1 cellular context compared by ENCODE assay signal in the genomic region with DNA sequence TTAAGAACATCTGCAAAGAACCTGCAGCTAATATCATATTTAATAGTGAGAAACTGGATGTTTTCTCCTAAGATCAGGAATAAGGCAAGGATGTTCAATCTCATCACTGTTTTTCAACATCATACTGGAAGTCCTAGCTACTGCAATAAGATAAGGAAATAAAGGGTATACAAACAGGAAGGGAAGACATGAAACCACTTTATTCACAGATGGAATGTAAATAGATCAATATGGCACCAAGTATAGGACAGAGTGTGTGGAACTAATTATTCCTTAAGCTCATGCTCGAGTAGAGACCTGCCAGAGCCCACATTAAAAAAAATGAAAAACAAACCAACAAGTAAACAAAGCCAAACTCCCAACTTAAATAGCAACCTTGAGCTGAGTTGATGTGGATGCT.
A peak's percentile ranks its signal among the peaks of the same experiment; 100 is the strongest.
TF ChIP-seq lines count a peak whose summit lies in the region.

No MANE protein-coding gene starts in this region.

TF ChIP-seq in HepG2, 621 proteins besides CTCF, POLR2A, EP300 and RAD21 (continued from another document):
- TF ChIP-seq, protein P1, sequence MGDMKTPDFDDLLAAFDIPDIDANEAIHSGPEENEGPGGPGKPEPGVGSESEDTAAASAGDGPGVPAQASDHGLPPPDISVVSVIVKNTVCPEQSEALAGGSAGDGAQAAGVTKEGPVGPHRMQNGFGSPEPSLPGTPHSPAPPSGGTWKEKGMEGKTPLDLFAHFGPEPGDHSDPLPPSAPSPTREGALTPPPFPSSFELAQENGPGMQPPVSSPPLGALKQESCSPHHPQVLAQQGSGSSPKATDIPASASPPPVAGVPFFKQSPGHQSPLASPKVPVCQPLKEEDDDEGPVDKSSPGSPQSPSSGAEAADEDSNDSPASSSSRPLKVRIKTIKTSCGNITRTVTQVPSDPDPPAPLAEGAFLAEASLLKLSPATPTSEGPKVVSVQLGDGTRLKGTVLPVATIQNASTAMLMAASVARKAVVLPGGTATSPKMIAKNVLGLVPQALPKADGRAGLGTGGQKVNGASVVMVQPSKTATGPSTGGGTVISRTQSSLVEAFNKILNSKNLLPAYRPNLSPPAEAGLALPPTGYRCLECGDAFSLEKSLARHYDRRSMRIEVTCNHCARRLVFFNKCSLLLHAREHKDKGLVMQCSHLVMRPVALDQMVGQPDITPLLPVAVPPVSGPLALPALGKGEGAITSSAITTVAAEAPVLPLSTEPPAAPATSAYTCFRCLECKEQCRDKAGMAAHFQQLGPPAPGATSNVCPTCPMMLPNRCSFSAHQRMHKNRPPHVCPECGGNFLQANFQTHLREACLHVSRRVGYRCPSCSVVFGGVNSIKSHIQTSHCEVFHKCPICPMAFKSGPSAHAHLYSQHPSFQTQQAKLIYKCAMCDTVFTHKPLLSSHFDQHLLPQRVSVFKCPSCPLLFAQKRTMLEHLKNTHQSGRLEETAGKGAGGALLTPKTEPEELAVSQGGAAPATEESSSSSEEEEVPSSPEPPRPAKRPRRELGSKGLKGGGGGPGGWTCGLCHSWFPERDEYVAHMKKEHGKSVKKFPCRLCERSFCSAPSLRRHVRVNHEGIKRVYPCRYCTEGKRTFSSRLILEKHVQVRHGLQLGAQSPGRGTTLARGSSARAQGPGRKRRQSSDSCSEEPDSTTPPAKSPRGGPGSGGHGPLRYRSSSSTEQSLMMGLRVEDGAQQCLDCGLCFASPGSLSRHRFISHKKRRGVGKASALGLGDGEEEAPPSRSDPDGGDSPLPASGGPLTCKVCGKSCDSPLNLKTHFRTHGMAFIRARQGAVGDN (CRISPR knock-in tag; IDR thresholded peaks at IDR 0.05), result no peak
- TF ChIP-seq BRCA1 (CRISPR knock-in tag; IDR thresholded peaks at IDR 0.05) (no peak), ZNF616 (CRISPR knock-in tag; IDR thresholded peaks at IDR 0.05; ENCODE audit: low read depth) (no peak), LCORL (IDR thresholded peaks at IDR 0.05) (no peak), LCORL (CRISPR knock-in tag; IDR thresholded peaks at IDR 0.05) (no peak), DNMT3B (CRISPR knock-in tag; conservative IDR thresholded peaks at IDR 0.05) (no peak), RXRB (CRISPR knock-in tag; IDR thresholded peaks at IDR 0.05; ENCODE audit: borderline replicate concordance) (peak; percentile 39; the same call in 1 of the 2 replicates), ZNF337 (CRISPR knock-in tag; IDR thresholded peaks at IDR 0.05; ENCODE audit: borderline replicate concordance, low read depth) (no peak), FOXP1 (IDR thresholded peaks at IDR 0.05) (no peak), FOXP1 (CRISPR knock-in tag; IDR thresholded peaks at IDR 0.05) (peak; percentile 69; the same call in 1 of the 2 replicates), SNAPC5 (CRISPR knock-in tag; IDR thresholded peaks at IDR 0.05; ENCODE audit: borderline replicate concordance) (no peak)
